15 cellular contexts compared by ENCODE assay signal in genomic region chr3:27325419-27325818, GRCh38. TPM values are rescaled to one million over a fixed set of nuclear protein-coding genes. Genes with fewer than 3 reads are reported as not detected.
DNase-seq lines count a peak whose midpoint lies in the region; ATAC-seq and TF ChIP-seq lines count a peak whose summit lies in the region.
"Had no signal": no experiment of that assay in that cellular context is flagged by ENCODE, and none has a peak within 500 bp of the region (broad histone marks: within the 10 kb centered on the region; RNA-seq: fewer than 3 reads in every experiment).

No MANE protein-coding gene starts in this region.

- H3K36me3 Mint-ChIP-seq in activated T-cell treated with anti-CD3 and anti-CD28 coated beads, Interleukin-2, amount 50 U/mL, for 4 hours (ENCODE audit: insufficient read depth): peaks cover 3% of the 10 kb centered on the region
- H3K36me3 Mint-ChIP-seq in glutamatergic neuron (ENCODE audit: unreplicated experiment): peaks cover 7% of the 10 kb centered on the region
- H3K36me3 Mint-ChIP-seq: CD14-positive monocyte had no signal

- no peaks in the 10 kb centered on the region for H3K36me3 ChIP-seq in BJ (ENCODE audit: control insufficient read depth, insufficient read depth, low read length)
- no peaks in the 10 kb centered on the region for H3K36me3 ChIP-seq in RWPE2 (ENCODE audit: low read depth)
- no peaks in the 10 kb centered on the region for H3K36me3 ChIP-seq in lower lobe of right lung

- H3K4me1 Mint-ChIP-seq in activated T-cell treated with anti-CD3 and anti-CD28 coated beads, Interleukin-2, amount 50 U/mL, for 4 hours (ENCODE audit: low read depth): no peaks in the 10 kb centered on the region
- H3K4me1 Mint-ChIP-seq in glutamatergic neuron (ENCODE audit: low read depth, unreplicated experiment): no peaks in the 10 kb centered on the region
- H3K4me1 Mint-ChIP-seq: CD14-positive monocyte, memory B cell had no signal

- no peak overlapping the region for H3K27ac Mint-ChIP-seq in glutamatergic neuron (ENCODE audit: unreplicated experiment)
- H3K27ac Mint-ChIP-seq: activated CD4-positive, alpha-beta memory T cell treated with anti-CD3 and anti-CD28 coated beads for 36 hours; CD14-positive monocyte; dendritic cell treated with granulocyte-macrophage colony-stimulating factor and Interleukin-4, amounts not matched to agents 40 ng/mL and 50 ng/mL, for 4 days; memory B cell; T-helper 1 cell treated with Interleukin-12 subunit alpha and Interleukin-12 subunit beta and Interleukin-4 antibody, amounts not matched to agents 30 μg/mL and 1 μg/mL, for 36 hours had no signal

- peak; percentile 47 for ATAC-seq in GM21529 (IDR thresholded peaks at IDR 0.05; ENCODE audit: unreplicated experiment)
- no peak for ATAC-seq in RWPE2 (ENCODE audit: low read depth)
- no peak for ATAC-seq in lower lobe of right lung
- no peak for ATAC-seq in activated T-cell treated with anti-CD3 and anti-CD28 coated beads, Interleukin-2, amount 50 U/mL, for 4 hours

- H3K9me3 Mint-ChIP-seq in activated T-cell treated with anti-CD3 and anti-CD28 coated beads, Interleukin-2, amount 50 U/mL, for 4 hours: peaks cover 6% of the 10 kb centered on the region
- peaks cover 4% of the 10 kb centered on the region for H3K9me3 Mint-ChIP-seq in glutamatergic neuron (ENCODE audit: unreplicated experiment)
- H3K9me3 Mint-ChIP-seq: T-helper 1 cell treated with Interleukin-12 subunit alpha and Interleukin-12 subunit beta and Interleukin-4 antibody, amounts not matched to agents 30 μg/mL and 1 μg/mL, for 36 hours had no signal

- intact Hi-C loops in lower lobe of right lung (cut with DNase I): no loop called here

- CTCF ChIA-PET in BJ (lab: Yijun Ruan, JAX): interaction anchor here (0.6 to 2.0 kb wide), 6 partner anchors 9 to 1001 kb away, joined by 3 to 6 read pairs (median 3); no protein-coding TSS in a partner anchor

- H3K27me3 ChIP-seq in BJ (ENCODE audit: control insufficient read depth, insufficient read depth, low read length) (no peaks in the 10 kb centered on the region), RWPE2 (ENCODE audit: insufficient read depth, poor library complexity, severe bottlenecking) (no peaks in the 10 kb centered on the region), lower lobe of right lung (ENCODE audit: low read depth) (no peaks in the 10 kb centered on the region)

- no peak overlapping the region for H3K4me3 ChIP-seq in BJ (ENCODE audit: low read depth, low read length)
- no peak overlapping the region for H3K4me3 ChIP-seq in RWPE2 (ENCODE audit: severe bottlenecking)
- H3K4me3 ChIP-seq in lower lobe of right lung: no peak overlapping the region

- H3K4me3 Mint-ChIP-seq in activated T-cell treated with anti-CD3 and anti-CD28 coated beads, Interleukin-2, amount 50 U/mL, for 4 hours: no peak overlapping the region
- H3K4me3 Mint-ChIP-seq in glutamatergic neuron (ENCODE audit: unreplicated experiment): no peak overlapping the region
- H3K4me3 Mint-ChIP-seq: activated CD4-positive, alpha-beta memory T cell treated with anti-CD3 and anti-CD28 coated beads for 36 hours; CD14-positive monocyte; dendritic cell treated with granulocyte-macrophage colony-stimulating factor and Interleukin-4, amounts not matched to agents 40 ng/mL and 50 ng/mL, for 4 days; memory B cell; T-helper 1 cell treated with Interleukin-12 subunit alpha and Interleukin-12 subunit beta and Interleukin-4 antibody, amounts not matched to agents 30 μg/mL and 1 μg/mL, for 36 hours had no signal

- DNase-seq in BJ (ENCODE audit: low read depth): no peak
- no peak for DNase-seq in RWPE2 (ENCODE audit: low spot score)
- DNase-seq in lower lobe of right lung: no peak
- DNase-seq in dermis blood vessel endothelial cell: no peak
- DNase-seq in DMS53 (lab: John Stamatoyannopoulos, UW): no peak
- no peak for DNase-seq in activated T-cell treated with anti-CD3 and anti-CD28 coated beads, Interleukin-2, amount 50 U/mL, for 4 hours
- no peak for DNase-seq in glutamatergic neuron
- DNase-seq: activated CD4-positive, alpha-beta memory T cell treated with anti-CD3 and anti-CD28 coated beads for 36 hours; NCI-H146; NK-92 treated with Interleukin-12 subunit alpha and Interleukin-12 subunit beta, amount 100 ng/mL, for 24 hours had no signal

- H3K27ac ChIP-seq in RWPE2 (ENCODE audit: poor library complexity, severe bottlenecking) (peak overlapping the region; percentile 51), lower lobe of right lung (peak overlapping the region; percentile 7)

- POLR2A ChIA-PET in BJ (lab: Charles Lee): no interaction called here

- peaks cover 16% of the 10 kb centered on the region for H3K4me1 ChIP-seq in RWPE2 (ENCODE audit: insufficient read depth, poor library complexity, severe bottlenecking)
- H3K4me1 ChIP-seq in lower lobe of right lung: peaks cover 8% of the 10 kb centered on the region

- TF ChIP-seq CTCF in BJ (IDR thresholded peaks at IDR 0.05; ENCODE audit: insufficient read depth, low read depth, low read length): peak; percentile 38
- TF ChIP-seq CTCF in RWPE2 (IDR thresholded peaks at IDR 0.05; ENCODE audit: poor library complexity, severe bottlenecking): peak; percentile 12
- no peak for TF ChIP-seq CTCF in lower lobe of right lung (IDR thresholded peaks at IDR 0.05)
- no peak for TF ChIP-seq CTCF in glutamatergic neuron (IDR thresholded peaks at IDR 0.05; ENCODE audit: partially characterized antibody, unreplicated experiment)

- H3K27me3 Mint-ChIP-seq in activated T-cell treated with anti-CD3 and anti-CD28 coated beads, Interleukin-2, amount 50 U/mL, for 4 hours (ENCODE audit: low read depth): no peaks in the 10 kb centered on the region
- peaks cover 3% of the 10 kb centered on the region for H3K27me3 Mint-ChIP-seq in glutamatergic neuron (ENCODE audit: unreplicated experiment)
- H3K27me3 Mint-ChIP-seq: activated CD4-positive, alpha-beta memory T cell treated with anti-CD3 and anti-CD28 coated beads for 36 hours; dendritic cell treated with granulocyte-macrophage colony-stimulating factor and Interleukin-4, amounts not matched to agents 40 ng/mL and 50 ng/mL, for 4 days had no signal

- no peaks in the 10 kb centered on the region for H3K9me3 ChIP-seq in RWPE2 (ENCODE audit: severe bottlenecking)
- H3K9me3 ChIP-seq in lower lobe of right lung: no peaks in the 10 kb centered on the region

RNA-seq across cellular contexts. Expression of gene NEK10, which starts 43.8 kb away (rescaled TPM):
- 2.5 and 3.8 TPM in 2 replicates for polyA plus RNA-seq in BJ (2011; rRNA removed)
- polyA minus RNA-seq in BJ (2011; rRNA and poly(A)+ RNA removed): 9.1 and 10.1 TPM in 2 replicates
- 9.4 TPM for total RNA-seq in lower lobe of right lung
- total RNA-seq in dermis blood vessel endothelial cell: 2.0 and 2.6 TPM in 2 replicates
- total RNA-seq in activated T-cell treated with anti-CD3 and anti-CD28 coated beads, Interleukin-2, amount 50 U/mL, for 4 hours: under 1 TPM; 0.21 to 0.49 (median 0.28) TPM
- 1.5 TPM for total RNA-seq in glutamatergic neuron (ENCODE audit: unreplicated experiment)
- polyA plus RNA-seq: CD14-positive monocyte had no signal

Comparison
In these comparisons a context has a peak if more than half of its experiments do, and no peak if none do; other contexts are left out.
1. CTCF ChIP-seq: peak in BJ (single experiment) and RWPE2 (single experiment); none in lower lobe of right lung (single experiment) and glutamatergic neuron (single experiment).